ENCODE assay signal across 25 cellular contexts in genomic region chr16:56631197-56631596, GRCh38. TPM values are rescaled to one million over a fixed set of nuclear protein-coding genes. Genes with fewer than 3 reads are reported as not detected.
DNase-seq lines count a peak whose midpoint lies in the region; ATAC-seq and TF ChIP-seq lines count a peak whose summit lies in the region.
"Had no signal": no experiment of that assay in that cellular context is flagged by ENCODE, and none has a peak within 500 bp of the region (broad histone marks: within the 10 kb centered on the region; RNA-seq: fewer than 3 reads in every experiment).

No MANE protein-coding gene starts in this region.

- no peak overlapping the region for H3K27ac Mint-ChIP-seq in CD8-positive, alpha-beta T cell
- H3K27ac Mint-ChIP-seq in mesothelial cell of epicardium: no peak overlapping the region
- H3K27ac Mint-ChIP-seq in activated CD4-positive, alpha-beta T cell treated with anti-CD3 and anti-CD28 coated beads, Interleukin-2, amount 10 ng/mL, durations not matched to agents 7 days and 5 days: no peak overlapping the region
- H3K27ac Mint-ChIP-seq: activated T-cell treated with anti-CD3 and anti-CD28 coated beads, Interleukin-2, amount 50 U/mL, for 24 hours; memory B cell; stimulated activated naive CD8-positive, alpha-beta T cell treated with anti-CD3 and anti-CD28 coated beads, Interleukin-15, amount 100 ng/mL, for 72 hours had no signal

- no peaks in the 10 kb centered on the region for H3K9me3 Mint-ChIP-seq in CD8-positive, alpha-beta T cell
- H3K9me3 Mint-ChIP-seq in mesothelial cell of epicardium: no peaks in the 10 kb centered on the region
- H3K9me3 Mint-ChIP-seq in activated CD4-positive, alpha-beta T cell treated with anti-CD3 and anti-CD28 coated beads, Interleukin-2, amount 10 ng/mL, durations not matched to agents 7 days and 5 days: no peaks in the 10 kb centered on the region
- H3K9me3 Mint-ChIP-seq: activated T-cell treated with anti-CD3 and anti-CD28 coated beads, Interleukin-2, amount 50 U/mL, for 24 hours; memory B cell; stimulated activated naive CD8-positive, alpha-beta T cell treated with anti-CD3 and anti-CD28 coated beads, Interleukin-15, amount 100 ng/mL, for 72 hours had no signal

- no peaks in the 10 kb centered on the region for H3K36me3 ChIP-seq in CD8-positive, alpha-beta T cell (ENCODE audit: insufficient read depth, low read length)
- H3K36me3 ChIP-seq in ascending aorta: no peaks in the 10 kb centered on the region
- H3K36me3 ChIP-seq in suprapubic skin: no peaks in the 10 kb centered on the region
- H3K36me3 ChIP-seq: SJSA1 had no signal

- intact Hi-C loops in CD8-positive, alpha-beta T cell (cut with DNase I, micrococcal nuclease): no loop called here
- intact Hi-C loops in ascending aorta (cut with DNase I): loop anchor here (10.0 kb wide), 1 partner anchor 554 kb away; the partner anchor contains the start of genes PSME3IP1 and RSPRY1

- ATAC-seq in CD8-positive, alpha-beta T cell: no peak
- no peak for ATAC-seq in HG03520 (IDR thresholded peaks at IDR 0.05; ENCODE audit: unreplicated experiment)
- ATAC-seq: stimulated activated naive CD8-positive, alpha-beta T cell treated with anti-CD3 and anti-CD28 coated beads, Interleukin-15, amount 100 ng/mL, for 72 hours had no signal

- no peaks in the 10 kb centered on the region for H3K9me3 ChIP-seq in CD8-positive, alpha-beta T cell (ENCODE audit: low read length)
- H3K9me3 ChIP-seq in ascending aorta (no peaks in the 10 kb centered on the region), suprapubic skin (no peaks in the 10 kb centered on the region)
- H3K9me3 ChIP-seq: SJSA1 had no signal

- POLR2A ChIA-PET in CD8-positive, alpha-beta T cell (lab: Charles Lee): no interaction called here
- POLR2A ChIA-PET in activated CD4-positive, alpha-beta T cell treated with anti-CD3 and anti-CD28 coated beads, Interleukin-2, amount 10 ng/mL, durations not matched to agents 7 days and 5 days (lab: Charles Lee): no interaction called here

- no peak for TF ChIP-seq CTCF in CD8-positive, alpha-beta T cell (IDR thresholded peaks at IDR 0.05)
- no peak for TF ChIP-seq CTCF in ascending aorta (IDR thresholded peaks at IDR 0.05)
- TF ChIP-seq CTCF in mesothelial cell of epicardium (IDR thresholded peaks at IDR 0.05; ENCODE audit: unreplicated experiment): no peak
- TF ChIP-seq CTCF in suprapubic skin (IDR thresholded peaks at IDR 0.05): no peak

- peaks cover 31% of the 10 kb centered on the region for H3K4me1 ChIP-seq in CD8-positive, alpha-beta T cell (ENCODE audit: insufficient read depth, low read length)
- peaks cover 6 to 12% of the 10 kb centered on the region in 2 donors for H3K4me1 ChIP-seq in ascending aorta
- peaks cover 43% of the 10 kb centered on the region for H3K4me1 ChIP-seq in suprapubic skin

- 91% methylated on average over 10 of the region's 10 CpGs for WGBS in suprapubic skin

- H3K27ac ChIP-seq in CD8-positive, alpha-beta T cell (ENCODE audit: low read depth, low read length): no peak overlapping the region
- H3K27ac ChIP-seq in ascending aorta: peak overlapping the region; percentile 88 to 96
- peak overlapping the region; percentile 82 for H3K27ac ChIP-seq in suprapubic skin
- H3K27ac ChIP-seq: C4-2B, SJSA1 had no signal

- no peak for TF ChIP-seq EP300 in suprapubic skin (IDR thresholded peaks at IDR 0.05)

- H3K4me3 Mint-ChIP-seq in CD8-positive, alpha-beta T cell: peak overlapping the region; percentile 61
- H3K4me3 Mint-ChIP-seq in mesothelial cell of epicardium: peak overlapping the region; percentile 65
- no peak overlapping the region for H3K4me3 Mint-ChIP-seq in activated CD4-positive, alpha-beta T cell treated with anti-CD3 and anti-CD28 coated beads, Interleukin-2, amount 10 ng/mL, durations not matched to agents 7 days and 5 days

- H3K36me3 Mint-ChIP-seq in CD8-positive, alpha-beta T cell: no peaks in the 10 kb centered on the region
- H3K36me3 Mint-ChIP-seq in mesothelial cell of epicardium: no peaks in the 10 kb centered on the region
- peaks cover 4% of the 10 kb centered on the region for H3K36me3 Mint-ChIP-seq in activated CD4-positive, alpha-beta T cell treated with anti-CD3 and anti-CD28 coated beads, Interleukin-2, amount 10 ng/mL, durations not matched to agents 7 days and 5 days (ENCODE audit: low read depth)
- H3K36me3 Mint-ChIP-seq: memory B cell had no signal

- H3K27me3 ChIP-seq in CD8-positive, alpha-beta T cell (ENCODE audit: insufficient read depth, low read length): peaks cover 39% of the 10 kb centered on the region
- H3K27me3 ChIP-seq in ascending aorta (no peaks in the 10 kb centered on the region), suprapubic skin (peaks cover 17% of the 10 kb centered on the region)
- H3K27me3 ChIP-seq: SJSA1 had no signal

- H3K4me1 Mint-ChIP-seq in CD8-positive, alpha-beta T cell (ENCODE audit: low read depth): peaks cover 20% of the 10 kb centered on the region
- peaks cover 15% of the 10 kb centered on the region for H3K4me1 Mint-ChIP-seq in mesothelial cell of epicardium
- H3K4me1 Mint-ChIP-seq in activated CD4-positive, alpha-beta T cell treated with anti-CD3 and anti-CD28 coated beads, Interleukin-2, amount 10 ng/mL, durations not matched to agents 7 days and 5 days: peaks cover 33% of the 10 kb centered on the region

- H3K27me3 Mint-ChIP-seq in CD8-positive, alpha-beta T cell (ENCODE audit: low read depth): peaks cover 55% of the 10 kb centered on the region
- H3K27me3 Mint-ChIP-seq in mesothelial cell of epicardium (ENCODE audit: low read depth): peaks cover 90% of the 10 kb centered on the region
- peaks cover 64% of the 10 kb centered on the region for H3K27me3 Mint-ChIP-seq in activated CD4-positive, alpha-beta T cell treated with anti-CD3 and anti-CD28 coated beads, Interleukin-2, amount 10 ng/mL, durations not matched to agents 7 days and 5 days

- no peak for DNase-seq in CD8-positive, alpha-beta T cell
- DNase-seq in ascending aorta (ENCODE audit: low spot score in 2 of 2) (no peak), mesothelial cell of epicardium (ENCODE audit: low spot score in 2 of 2, unreplicated experiment in 2 of 2) (no peak), suprapubic skin (ENCODE audit: low spot score in 2 of 2) (no peak)
- DNase-seq in stimulated activated CD4-positive, alpha-beta T cell treated with anti-CD3 and anti-CD28 coated beads, Interleukin-4, amount 100 ng/mL, for 1 hour: no peak
- DNase-seq in activated CD4-positive, alpha-beta T cell treated with anti-CD3 and anti-CD28 coated beads, Interleukin-2, amount 10 ng/mL, durations not matched to agents 7 days and 5 days: no peak
- DNase-seq: activated CD8-positive, alpha-beta memory T cell treated with anti-CD3 and anti-CD28 coated beads for 24 hours; activated naive CD4-positive, alpha-beta T cell; activated T-cell treated with anti-CD3 and anti-CD28 coated beads, Interleukin-2, amount 50 U/mL, for 24 hours; HCEC 1CT; NCI-H1048; NCI-H1930; NCI-H526 treated with DMSO at 0.1 percent for 48 hours; stimulated activated naive CD8-positive, alpha-beta T cell treated with anti-CD3 and anti-CD28 coated beads, Interleukin-15, amount 100 ng/mL, for 72 hours; T-helper 1 cell had no signal

- CTCF ChIA-PET in CD8-positive, alpha-beta T cell (lab: Charles Lee): interaction anchor here (1.5 to 1.7 kb wide), 2 partner anchors 13 to 54 kb away, joined by 5 read pairs; no protein-coding TSS in a partner anchor
- CTCF ChIA-PET in activated CD4-positive, alpha-beta T cell treated with anti-CD3 and anti-CD28 coated beads, Interleukin-2, amount 10 ng/mL, durations not matched to agents 7 days and 5 days (lab: Charles Lee): interaction anchor here (1.0 to 1.6 kb wide), 2 partner anchors 12 to 15 kb away, joined by 3 to 6 read pairs; no protein-coding TSS in a partner anchor

- H3K4me3 ChIP-seq in CD8-positive, alpha-beta T cell (ENCODE audit: low read depth, low read length): no peak overlapping the region
- no peak overlapping the region for H3K4me3 ChIP-seq in ascending aorta
- peak overlapping the region; percentile 48 for H3K4me3 ChIP-seq in suprapubic skin

- TF ChIP-seq POLR2A in suprapubic skin (IDR thresholded peaks at IDR 0.05): no peak

RNA-seq across cellular contexts. Expression of gene MT1M, which starts 1.3 kb away (rescaled TPM):
- not detected for total RNA-seq in CD8-positive, alpha-beta T cell
- 105 TPM for total RNA-seq in ascending aorta
- not detected in 3 replicates for total RNA-seq in mesothelial cell of epicardium
- total RNA-seq in suprapubic skin: 10 to 100 TPM; 13.6 to 41.7 (median 20.5) TPM
- total RNA-seq in activated CD4-positive, alpha-beta T cell treated with anti-CD3 and anti-CD28 coated beads, Interleukin-2, amount 10 ng/mL, durations not matched to agents 7 days and 5 days: not detected

RNA-seq across cellular contexts. Expression of gene MT1E, which starts 5.6 kb away (rescaled TPM):
- total RNA-seq in CD8-positive, alpha-beta T cell: 1 to 10 TPM; 3.0 to 5.5 TPM
- total RNA-seq in ascending aorta (456 TPM), mesothelial cell of epicardium (0.99 TPM in 1 of 3 replicates, not detected in the others), suprapubic skin (1,000 to 10,000 TPM in 1 of 4 donors, 100 to 1,000 TPM in 3; 454 to 1,259 (median 584) TPM)
- total RNA-seq in activated CD4-positive, alpha-beta T cell treated with anti-CD3 and anti-CD28 coated beads, Interleukin-2, amount 10 ng/mL, durations not matched to agents 7 days and 5 days: 100 to 1,000 TPM; 100 to 154 TPM

RNA-seq across cellular contexts. Expression of gene MT1A, which starts 7.3 kb away (rescaled TPM):
- total RNA-seq in CD8-positive, alpha-beta T cell: not detected
- total RNA-seq in ascending aorta (183 TPM), mesothelial cell of epicardium (not detected in 3 replicates), suprapubic skin (10 to 100 TPM in 3 of 4 donors, 1 to 10 TPM in 1; 5.2 to 93.7 (median 29.4) TPM)
- total RNA-seq in activated CD4-positive, alpha-beta T cell treated with anti-CD3 and anti-CD28 coated beads, Interleukin-2, amount 10 ng/mL, durations not matched to agents 7 days and 5 days: not detected
- total RNA-seq: bronchial epithelial cell, Daoy, kidney epithelial cell, SJSA1 had no signal

RNA-seq across cellular contexts. Expression of gene MT1B, which starts 20.5 kb away (rescaled TPM):
- total RNA-seq in CD8-positive, alpha-beta T cell: not detected
- total RNA-seq in ascending aorta (not detected), mesothelial cell of epicardium (not detected in 3 replicates), suprapubic skin (not detected)
- not detected for total RNA-seq in activated CD4-positive, alpha-beta T cell treated with anti-CD3 and anti-CD28 coated beads, Interleukin-2, amount 10 ng/mL, durations not matched to agents 7 days and 5 days
- total RNA-seq: bronchial epithelial cell, Daoy, kidney epithelial cell, LHCN-M2, omental fat pad, renal cortical epithelial cell, SJSA1 had no signal

RNA-seq across cellular contexts. Expression of gene MT2A, which starts 22.8 kb away (rescaled TPM):
- 10 to 100 TPM; 71.0 to 95.7 TPM for total RNA-seq in CD8-positive, alpha-beta T cell
- 602 TPM for total RNA-seq in ascending aorta
- 4.4 to 5.7 TPM (median 5.3 TPM) in 3 replicates for total RNA-seq in mesothelial cell of epicardium
- 1,000 to 10,000 TPM in 1 of 4 donors, 100 to 1,000 TPM in 3; 375 to 1,014 (median 463) TPM for total RNA-seq in suprapubic skin
- total RNA-seq in activated CD4-positive, alpha-beta T cell treated with anti-CD3 and anti-CD28 coated beads, Interleukin-2, amount 10 ng/mL, durations not matched to agents 7 days and 5 days: 100 to 1,000 TPM; 146 to 268 TPM

Comparison
In these comparisons a context has a peak if more than half of its experiments do, and no peak if none do; other contexts are left out.
1. RNA of gene MT1M, which starts 1.3 kb away (total RNA-seq): 105 TPM in ascending aorta (single experiment) and 13.6 to 41.7 TPM in suprapubic skin; not detected in CD8-positive, alpha-beta T cell, not detected in mesothelial cell of epicardium and not detected in activated CD4-positive, alpha-beta T cell treated with anti-CD3 and anti-CD28 coated beads, Interleukin-2, amount 10 ng/mL, durations not matched to agents 7 days and 5 days; every median in the first group is over 10 times any median in the second.
2. RNA of gene MT1E, which starts 5.6 kb away (total RNA-seq): 454 to 1,259 TPM in suprapubic skin, 456 TPM in ascending aorta (single experiment) and 100 to 154 TPM in activated CD4-positive, alpha-beta T cell treated with anti-CD3 and anti-CD28 coated beads, Interleukin-2, amount 10 ng/mL, durations not matched to agents 7 days and 5 days; 3.0 to 5.5 TPM in CD8-positive, alpha-beta T cell and 0.99 TPM in mesothelial cell of epicardium; every median in the first group is over 10 times any median in the second.